ENCODE assay signal across 10 cellular contexts in the genomic region with DNA sequence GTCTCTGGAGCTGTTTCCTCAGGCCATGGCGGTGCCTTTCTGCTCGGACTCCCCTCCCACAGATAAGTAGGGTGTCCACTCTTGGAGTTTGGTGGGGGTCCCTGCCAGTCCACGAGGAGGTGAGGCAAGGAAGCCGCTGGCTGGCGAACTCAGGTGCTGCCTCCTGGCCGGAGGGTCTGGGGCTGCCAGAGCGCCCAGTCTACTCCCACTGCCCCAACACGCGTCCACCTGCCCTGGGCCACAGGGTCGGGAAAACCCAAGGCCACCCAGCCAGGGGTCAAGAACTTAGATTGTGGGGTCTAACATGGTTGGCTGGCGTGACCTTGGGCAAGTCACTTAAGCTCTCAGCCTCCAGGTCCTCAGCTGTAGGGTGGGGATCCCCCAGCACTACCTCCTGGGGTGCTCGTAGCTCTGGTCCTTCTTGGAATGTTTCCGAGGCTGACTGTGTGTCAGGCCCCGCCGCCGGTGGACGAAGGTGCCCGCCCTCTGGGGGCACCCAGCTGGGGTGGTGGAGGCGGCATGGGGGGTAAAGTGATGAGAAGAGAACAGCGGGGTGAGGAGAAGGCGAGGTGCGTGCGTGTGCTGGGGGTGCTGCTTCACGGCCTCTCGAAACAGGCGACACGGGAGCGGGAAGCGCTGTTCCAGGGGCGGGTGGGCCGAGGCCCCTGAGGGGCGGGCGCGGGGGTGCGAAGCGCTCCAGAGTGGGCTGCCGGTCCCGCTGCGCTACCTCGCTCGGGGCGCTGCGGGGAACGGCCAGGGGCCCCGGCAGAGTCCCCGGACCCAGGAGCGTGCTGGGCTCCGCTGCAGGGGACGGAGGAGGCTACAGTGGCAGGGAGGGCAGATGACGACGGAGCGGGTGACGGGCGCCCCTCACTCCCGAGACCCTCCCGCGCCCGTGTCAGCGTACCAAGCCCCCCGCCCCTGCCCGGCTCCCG. TPM values are rescaled to one million over a fixed set of nuclear protein-coding genes. Genes with fewer than 3 reads are reported as not detected.
DNase-seq lines count a peak whose midpoint lies in the region; ATAC-seq and TF ChIP-seq lines count a peak whose summit lies in the region.
"Had no signal": no experiment of that assay in that cellular context is flagged by ENCODE, and none has a peak within 500 bp of the region (broad histone marks: within the 10 kb centered on the region; RNA-seq: fewer than 3 reads in every experiment).

No MANE protein-coding gene starts in this region.

- H3K4me3 Mint-ChIP-seq in CD4-positive, CD25-positive, alpha-beta regulatory T cell, result peak overlapping the region; percentile 66 to 88 (median 83)
- peak overlapping the region; percentile 89 to 91 for H3K4me3 Mint-ChIP-seq in activated T-cell treated with anti-CD3 and anti-CD28 coated beads, Interleukin-2, amount 50 U/mL, for 72 hours

- DNase-seq in CD4-positive, CD25-positive, alpha-beta regulatory T cell, result peak in 1 of 3 donors; percentile 12
- DNase-seq in HAP-1 (ENCODE audit: low spot score in 2 of 2), result no peak
- DNase-seq in activated T-cell treated with anti-CD3 and anti-CD28 coated beads, Interleukin-2, amount 50 U/mL, for 72 hours, result peak in 1 of 2 donors; percentile 23
- DNase-seq in islet precursor cell, result peak; percentile 56
- no peak for DNase-seq in thoracic aorta (ENCODE audit: low spot score)

- H3K4me1 ChIP-seq in CD4-positive, CD25-positive, alpha-beta regulatory T cell (ENCODE audit: control insufficient read depth, insufficient read depth, low read length, poor library complexity, severe bottlenecking), result peaks cover 33% of the 10 kb centered on the region
- H3K4me1 ChIP-seq in HAP-1 (peaks cover 12% of the 10 kb centered on the region), thoracic aorta (ENCODE audit: control insufficient read depth in 1 of 2, low read depth in 2 of 2) (peaks cover 12 to 25% of the 10 kb centered on the region in 2 donors)

- peaks cover 0 to 2% (median 0%) of the 10 kb centered on the region in 7 donors for H3K9me3 Mint-ChIP-seq in CD4-positive, CD25-positive, alpha-beta regulatory T cell
- no peaks in the 10 kb centered on the region for H3K9me3 Mint-ChIP-seq in activated T-cell treated with anti-CD3 and anti-CD28 coated beads, Interleukin-2, amount 50 U/mL, for 72 hours

- H3K27ac ChIP-seq in CD4-positive, CD25-positive, alpha-beta regulatory T cell (ENCODE audit: insufficient read depth, low read length, poor library complexity, severe bottlenecking), result no peak overlapping the region
- no peak overlapping the region for H3K27ac ChIP-seq in thoracic aorta

- H3K36me3 ChIP-seq in CD4-positive, CD25-positive, alpha-beta regulatory T cell (ENCODE audit: control insufficient read depth, insufficient read depth, low read length), result no peaks in the 10 kb centered on the region
- H3K36me3 ChIP-seq in HAP-1 (replicated peaks) (no peaks in the 10 kb centered on the region), thoracic aorta (no peaks in the 10 kb centered on the region)

- no peak for TF ChIP-seq CTCF in thoracic aorta (IDR thresholded peaks at IDR 0.05)

- H3K9me3 ChIP-seq in CD4-positive, CD25-positive, alpha-beta regulatory T cell (ENCODE audit: control insufficient read depth in 2 of 2, low read length in 2 of 2), result no peaks in the 10 kb centered on the region
- H3K9me3 ChIP-seq in HAP-1 (no peaks in the 10 kb centered on the region), thoracic aorta (no peaks in the 10 kb centered on the region)

- no peaks in the 10 kb centered on the region for H3K36me3 Mint-ChIP-seq in CD4-positive, CD25-positive, alpha-beta regulatory T cell
- H3K36me3 Mint-ChIP-seq in activated T-cell treated with anti-CD3 and anti-CD28 coated beads, Interleukin-2, amount 50 U/mL, for 72 hours (ENCODE audit: insufficient read depth in 2 of 2), result peaks cover 0 to 1% of the 10 kb centered on the region in 2 donors

- in situ Hi-C loops in HAP-1 (cut with MboI; ENCODE audit: low sequenced_read_pairs), result no loop called here

- H3K27ac Mint-ChIP-seq in CD4-positive, CD25-positive, alpha-beta regulatory T cell, result peak overlapping the region in 1 of 3 donors; percentile 26
- H3K27ac Mint-ChIP-seq in activated T-cell treated with anti-CD3 and anti-CD28 coated beads, Interleukin-2, amount 50 U/mL, for 72 hours, result peak overlapping the region; percentile 29

- H3K4me1 Mint-ChIP-seq in CD4-positive, CD25-positive, alpha-beta regulatory T cell, result peaks cover 0 to 25% (median 8%) of the 10 kb centered on the region in 4 donors
- H3K4me1 Mint-ChIP-seq in activated T-cell treated with anti-CD3 and anti-CD28 coated beads, Interleukin-2, amount 50 U/mL, for 72 hours (ENCODE audit: low read depth), result peaks cover 25% of the 10 kb centered on the region

- H3K27me3 Mint-ChIP-seq in CD4-positive, CD25-positive, alpha-beta regulatory T cell, result peaks cover 34% of the 10 kb centered on the region
- peaks cover 29% of the 10 kb centered on the region for H3K27me3 Mint-ChIP-seq in activated T-cell treated with anti-CD3 and anti-CD28 coated beads, Interleukin-2, amount 50 U/mL, for 72 hours (ENCODE audit: low read depth)

- no peaks in the 10 kb centered on the region for H3K27me3 ChIP-seq in CD4-positive, CD25-positive, alpha-beta regulatory T cell (ENCODE audit: control insufficient read depth, insufficient read depth, low read length)
- H3K27me3 ChIP-seq in HAP-1 (ENCODE audit: low read depth) (no peaks in the 10 kb centered on the region), thoracic aorta (replicated peaks; ENCODE audit: insufficient read depth) (peaks cover 7% of the 10 kb centered on the region)

- H3K4me3 ChIP-seq in CD4-positive, CD25-positive, alpha-beta regulatory T cell (ENCODE audit: low read depth, low read length), result no peak overlapping the region
- H3K4me3 ChIP-seq in HAP-1 (peak overlapping the region; percentile 51), thoracic aorta (peak overlapping the region; percentile 86)
- H3K4me3 ChIP-seq: K562 had no signal

- ATAC-seq in CD4-positive, CD25-positive, alpha-beta regulatory T cell (ENCODE audit: low read depth in 2 of 2), result no peak
- ATAC-seq in activated T-cell treated with anti-CD3 and anti-CD28 coated beads, Interleukin-2, amount 50 U/mL, for 72 hours (replicated peaks in 1 of 2), result peak; percentile 23 to 29
- ATAC-seq in thoracic aorta (ENCODE audit: insufficient number of reproducible peaks, low FRiP score, low read depth) (no peak), HG03095 (IDR thresholded peaks at IDR 0.05; ENCODE audit: unreplicated experiment) (no peak), GM19328 (IDR thresholded peaks at IDR 0.05; ENCODE audit: unreplicated experiment) (no peak), HG02973 (IDR thresholded peaks at IDR 0.05; ENCODE audit: unreplicated experiment) (no peak)
- ATAC-seq: K562 had no signal

RNA-seq across cellular contexts. Expression of gene SH2D5, which starts 1.2 kb away (rescaled TPM):
- not detected for total RNA-seq in CD4-positive, CD25-positive, alpha-beta regulatory T cell
- not detected for polyA plus RNA-seq in CD4-positive, CD25-positive, alpha-beta regulatory T cell
- total RNA-seq in activated T-cell treated with anti-CD3 and anti-CD28 coated beads, Interleukin-2, amount 50 U/mL, for 72 hours, result under 1 TPM; 0.09 to 0.34 TPM
- total RNA-seq in thoracic aorta, result under 1 TPM in 1 of 2 donors, not detected in 1; 0.41 TPM
- total RNA-seq: mononuclear cell had no signal

RNA-seq across cellular contexts. Expression of gene KIF17, which starts 13.5 kb away (rescaled TPM):
- not detected for total RNA-seq in CD4-positive, CD25-positive, alpha-beta regulatory T cell
- polyA plus RNA-seq in CD4-positive, CD25-positive, alpha-beta regulatory T cell, result not detected
- total RNA-seq in activated T-cell treated with anti-CD3 and anti-CD28 coated beads, Interleukin-2, amount 50 U/mL, for 72 hours, result not detected
- total RNA-seq in thoracic aorta, result 1 to 10 TPM in 1 of 2 donors, under 1 TPM in 1; 0.68 to 3.2 TPM

RNA-seq across cellular contexts. Expression of gene HP1BP3, which starts 55.8 kb away (rescaled TPM):
- total RNA-seq in CD4-positive, CD25-positive, alpha-beta regulatory T cell, result 284 TPM
- 100 to 1,000 TPM; 170 to 258 (median 214) TPM for polyA plus RNA-seq in CD4-positive, CD25-positive, alpha-beta regulatory T cell
- 100 to 1,000 TPM; 283 to 333 TPM for total RNA-seq in activated T-cell treated with anti-CD3 and anti-CD28 coated beads, Interleukin-2, amount 50 U/mL, for 72 hours
- 100 to 1,000 TPM; 186 to 189 TPM for total RNA-seq in thoracic aorta

Comparison
In these comparisons a context has a peak if more than half of its experiments do, and no peak if none do; other contexts are left out.
1. ATAC-seq: peak in activated T-cell treated with anti-CD3 and anti-CD28 coated beads, Interleukin-2, amount 50 U/mL, for 72 hours (2 of 2); none in CD4-positive, CD25-positive, alpha-beta regulatory T cell (0 of 2), thoracic aorta (single experiment), HG03095 (single experiment), GM19328 (single experiment) and HG02973 (single experiment).